In genomic region chr16:58628845-58629680, GRCh38 we compare ENCODE assay signal across 1 cellular context.
TF ChIP-seq lines count a peak whose summit lies in the region.

No MANE protein-coding gene starts in this region.

TF ChIP-seq in HepG2, 621 proteins besides CTCF, POLR2A, EP300 and RAD21 (continued from another document and continues in another):
- TF ChIP-seq ZNF678 (CRISPR knock-in tag; IDR thresholded peaks at IDR 0.05) (0 out of 2 replicates have a peak, but pooled peaks have one; percentile 83), EZH2 (conservative IDR thresholded peaks at IDR 0.05; ENCODE audit: low read depth, low read length) (no peak), ZNF841 (CRISPR knock-in tag; IDR thresholded peaks at IDR 0.05; ENCODE audit: borderline replicate concordance) (no peak), MYC (CRISPR knock-in tag; IDR thresholded peaks at IDR 0.05; ENCODE audit: borderline replicate concordance) (no peak), PAF1 (CRISPR knock-in tag; IDR thresholded peaks at IDR 0.05) (no peak), TGIF2 (CRISPR knock-in tag; IDR thresholded peaks at IDR 0.05) (no peak), ZNF850 (CRISPR knock-in tag; conservative IDR thresholded peaks at IDR 0.05) (0 out of 2 replicates have a peak, but pooled peaks have one; percentile 75), ZSCAN29 (CRISPR knock-in tag; conservative IDR thresholded peaks at IDR 0.05) (no peak), ZNF343 (CRISPR knock-in tag; IDR thresholded peaks at IDR 0.05) (peak; percentile 12; the same call in 1 of the 2 replicates), TSC22D2 (CRISPR knock-in tag; IDR thresholded peaks at IDR 0.05; ENCODE audit: borderline replicate concordance) (no peak), UBTF (CRISPR knock-in tag; IDR thresholded peaks at IDR 0.05) (peak; percentile 89; the same call in 1 of the 2 replicates), TAF15 (IDR thresholded peaks at IDR 0.05; ENCODE audit: low read depth, low read length, poor library complexity, severe bottlenecking) (peak; percentile 65), SMARCC2 (IDR thresholded peaks at IDR 0.05) (no peak), SOX13 (IDR thresholded peaks at IDR 0.05) (no peak), SOX13 (CRISPR knock-in tag; conservative IDR thresholded peaks at IDR 0.05 in 1 of 2, IDR thresholded peaks at IDR 0.05 in 1 of 2) (0 out of 4 replicates have a peak, but pooled peaks of 1 of the 2 experiments have one; percentile 21), ZNF253 (CRISPR knock-in tag; IDR thresholded peaks at IDR 0.05; ENCODE audit: borderline replicate concordance) (peak; percentile 30; the same call in 1 of the 2 replicates), ZNF430 (CRISPR knock-in tag; IDR thresholded peaks at IDR 0.05) (peak; percentile 13; the same call in 1 of the 2 replicates), ZNF251 (CRISPR knock-in tag; IDR thresholded peaks at IDR 0.05) (no peak), DNMT1 (CRISPR knock-in tag; IDR thresholded peaks at IDR 0.05) (no peak), ARHGAP35 (CRISPR knock-in tag; IDR thresholded peaks at IDR 0.05; ENCODE audit: borderline replicate concordance) (peak; percentile 5; the same call in 1 of the 2 replicates), SALL2 (CRISPR knock-in tag; IDR thresholded peaks at IDR 0.05) (0 out of 2 replicates have a peak, but pooled peaks have one; percentile 54), ZBTB7B (CRISPR knock-in tag; IDR thresholded peaks at IDR 0.05) (0 out of 2 replicates have a peak, but pooled peaks have one; percentile 19), YY1 (IDR thresholded peaks at IDR 0.05; ENCODE audit: insufficient read depth, insufficient replicate concordance, low read depth, low read length) (no peak), NR1H2 (CRISPR knock-in tag; IDR thresholded peaks at IDR 0.05; ENCODE audit: borderline replicate concordance, low read depth) (0 out of 2 replicates have a peak, but pooled peaks have one; percentile 40), SMAD9 (CRISPR knock-in tag; IDR thresholded peaks at IDR 0.05) (0 out of 2 replicates have a peak, but pooled peaks have one; percentile 66), ZEB1 (IDR thresholded peaks at IDR 0.05; ENCODE audit: insufficient replicate concordance, low read depth) (no peak), CCAR2 (optimal IDR thresholded peaks at IDR 0.05; ENCODE audit: low read depth, low read length) (no peak), ZNF407 (CRISPR knock-in tag; IDR thresholded peaks at IDR 0.05; ENCODE audit: not compliant biosample characterization) (peak; percentile 18), HDAC1 (CRISPR knock-in tag; IDR thresholded peaks at IDR 0.05) (peak; percentile 54), ZNF614 (CRISPR knock-in tag; IDR thresholded peaks at IDR 0.05; ENCODE audit: borderline replicate concordance) (0 out of 2 replicates have a peak, but pooled peaks have one; percentile 22), ZNF329 (CRISPR knock-in tag; IDR thresholded peaks at IDR 0.05; ENCODE audit: low read depth) (0 out of 2 replicates have a peak, but pooled peaks have one; percentile 12), THAP8 (CRISPR knock-in tag; IDR thresholded peaks at IDR 0.05; ENCODE audit: borderline replicate concordance) (peak; percentile 61; the same call in 1 of the 2 replicates), PRMT3 (CRISPR knock-in tag; IDR thresholded peaks at IDR 0.05; ENCODE audit: borderline replicate concordance, low read depth) (0 out of 2 replicates have a peak, but pooled peaks have one; percentile 7), ZBTB7A (CRISPR knock-in tag; IDR thresholded peaks at IDR 0.05) (no peak), ZFP91 (CRISPR knock-in tag; IDR thresholded peaks at IDR 0.05; ENCODE audit: borderline replicate concordance) (no peak), ZNF629 (CRISPR knock-in tag; conservative IDR thresholded peaks at IDR 0.05) (0 out of 2 replicates have a peak, but pooled peaks have one; percentile 22), NR2F2 (IDR thresholded peaks at IDR 0.05; ENCODE audit: borderline replicate concordance, low read depth) (peak; percentile 30; the same call in 1 of the 2 replicates), AGO1 (IDR thresholded peaks at IDR 0.05; ENCODE audit: low read depth, low read length, poor library complexity, severe bottlenecking) (peak; percentile 91), PRDM4 (CRISPR knock-in tag; IDR thresholded peaks at IDR 0.05; ENCODE audit: borderline replicate concordance) (0 out of 2 replicates have a peak, but pooled peaks have one; percentile 47), ZFAT (CRISPR knock-in tag; conservative IDR thresholded peaks at IDR 0.05) (no peak), LRRFIP1 (CRISPR knock-in tag; conservative IDR thresholded peaks at IDR 0.05) (0 out of 2 replicates have a peak, but pooled peaks have one; percentile 85)
